ENCODE assay signal across 8 cellular contexts in genomic region chr2:71453404-71454220, GRCh38. TPM values are rescaled to one million over a fixed set of nuclear protein-coding genes. Genes with fewer than 3 reads are reported as not detected.
A peak's percentile ranks its signal among the peaks of the same experiment; 100 is the strongest.
DNase-seq lines count a peak whose midpoint lies in the region; ATAC-seq and TF ChIP-seq lines count a peak whose summit lies in the region.

DYSF (plus strand) TSS chr2:71453561.

- H3K27ac ChIP-seq in HL-60 (replicated peaks), result peak within 1 kb of the TSS; percentile 71
- peak within 1 kb of the TSS; percentile 88 to 93 for H3K27ac ChIP-seq in right atrium auricular region
- peak within 1 kb of the TSS; percentile 97 for H3K27ac ChIP-seq in psoas muscle

- DNase-seq in ACHN, result peak; percentile 55
- DNase-seq in HL-60 (ENCODE audit: low read depth in 1 of 2, low spot score in 1 of 2), result peak in 1 of 2 experiments; percentile 36
- DNase-seq in activated naive CD8-positive, alpha-beta T cell treated with anti-CD3 and anti-CD28 coated beads, Interleukin-2, amount 50 U/mL, for 24 hours, result no peak
- no peak for DNase-seq in right atrium auricular region (ENCODE audit: low spot score)
- peak; percentile 80 to 91 for DNase-seq in psoas muscle
- no peak for DNase-seq in OCI-M2 (lab: John Stamatoyannopoulos, UW; ENCODE audit: unreplicated experiment)
- no peak for DNase-seq in NCI-H524 treated with DMSO at 0.1 percent for 48 hours (lab: John Stamatoyannopoulos, UW)

- ATAC-seq in activated naive CD8-positive, alpha-beta T cell treated with anti-CD3 and anti-CD28 coated beads, Interleukin-2, amount 50 U/mL, for 24 hours, result no peak
- ATAC-seq in psoas muscle (peak; percentile 65 to 75 (median 73)), HG03097 (IDR thresholded peaks at IDR 0.05; ENCODE audit: low FRiP score, unreplicated experiment) (no peak)

- H3K4me3 ChIP-seq in HL-60 (replicated peaks; ENCODE audit: insufficient read depth, low read length), result peak within 1 kb of the TSS; percentile 37
- peak within 1 kb of the TSS; percentile 38 to 65 for H3K4me3 ChIP-seq in right atrium auricular region
- peak within 1 kb of the TSS; percentile 88 for H3K4me3 ChIP-seq in psoas muscle

- H3K9me3 Mint-ChIP-seq in activated naive CD8-positive, alpha-beta T cell treated with anti-CD3 and anti-CD28 coated beads, Interleukin-2, amount 50 U/mL, for 24 hours, result no peaks in the 10 kb centered on the region

- H3K4me3 Mint-ChIP-seq in activated naive CD8-positive, alpha-beta T cell treated with anti-CD3 and anti-CD28 coated beads, Interleukin-2, amount 50 U/mL, for 24 hours, result peak within 1 kb of the TSS; percentile 39

- WGBS in psoas muscle, 3 donors, result 1% methylated on average over 60 to 66 of the region's 66 CpGs

- TF ChIP-seq CTCF in HL-60 (IDR thresholded peaks at IDR 0.05; ENCODE audit: insufficient read depth, low read length), result no peak
- TF ChIP-seq CTCF in right atrium auricular region (IDR thresholded peaks at IDR 0.05), result no peak
- no peak for TF ChIP-seq CTCF in psoas muscle (IDR thresholded peaks at IDR 0.05)

- in situ Hi-C loops in ACHN (cut with HindIII; ENCODE audit: low pct_ligation_motif_present, low pct_unique_long_range_greater_than_20kb, low sequenced_read_pairs), result loop anchor here (10.0 kb wide), 1 partner anchor 61 kb away; no protein-coding TSS in a partner anchor

- H3K4me1 Mint-ChIP-seq in activated naive CD8-positive, alpha-beta T cell treated with anti-CD3 and anti-CD28 coated beads, Interleukin-2, amount 50 U/mL, for 24 hours, result peaks cover 20% of the 10 kb centered on the region

- H3K27me3 ChIP-seq in HL-60 (ENCODE audit: insufficient read depth, poor library complexity, severe bottlenecking), result no peaks in the 10 kb centered on the region
- no peaks in the 10 kb centered on the region for H3K27me3 ChIP-seq in right atrium auricular region
- H3K27me3 ChIP-seq in psoas muscle (ENCODE audit: insufficient read depth in 3 of 3, low read length in 2 of 3), result no peaks in the 10 kb centered on the region

- H3K36me3 ChIP-seq in right atrium auricular region (no peaks in the 10 kb centered on the region), psoas muscle (ENCODE audit: insufficient read depth in 1 of 2, low read depth in 1 of 2) (peaks cover 0 to 15% of the 10 kb centered on the region in 2 donors)

- no peak within 1 kb of the TSS for H3K27ac Mint-ChIP-seq in activated naive CD8-positive, alpha-beta T cell treated with anti-CD3 and anti-CD28 coated beads, Interleukin-2, amount 50 U/mL, for 24 hours

- H3K9me3 ChIP-seq in right atrium auricular region, result no peaks in the 10 kb centered on the region
- no peaks in the 10 kb centered on the region for H3K9me3 ChIP-seq in psoas muscle

- peaks cover 0 to 90% of the 10 kb centered on the region in 2 donors for H3K4me1 ChIP-seq in right atrium auricular region
- peaks cover 71% of the 10 kb centered on the region for H3K4me1 ChIP-seq in psoas muscle

- no peaks in the 10 kb centered on the region for H3K36me3 Mint-ChIP-seq in activated naive CD8-positive, alpha-beta T cell treated with anti-CD3 and anti-CD28 coated beads, Interleukin-2, amount 50 U/mL, for 24 hours (ENCODE audit: low read depth)

- intact Hi-C loops in psoas muscle (cut with DNase I), result no loop called here

- H3K27me3 Mint-ChIP-seq in activated naive CD8-positive, alpha-beta T cell treated with anti-CD3 and anti-CD28 coated beads, Interleukin-2, amount 50 U/mL, for 24 hours, result peaks cover 38% of the 10 kb centered on the region

RNA-seq across cellular contexts. Expression of gene DYSF, which starts in this region (rescaled TPM):
- total RNA-seq in right atrium auricular region (10 to 100 TPM; 31.3 to 52.1 TPM), psoas muscle (100 to 1,000 TPM; 109 to 208 (median 118) TPM)
- 10 to 100 TPM; 38.3 to 67.1 (median 55.8) TPM for polyA plus RNA-seq in psoas muscle

Comparison
In these comparisons a context has a peak if more than half of its experiments do, and no peak if none do; other contexts are left out.
1. DNase-seq: peak in ACHN (single experiment) and psoas muscle (2 of 2); none in activated naive CD8-positive, alpha-beta T cell treated with anti-CD3 and anti-CD28 coated beads, Interleukin-2, amount 50 U/mL, for 24 hours (single experiment), right atrium auricular region (single experiment), OCI-M2 (single experiment) and NCI-H524 treated with DMSO at 0.1 percent for 48 hours (single experiment).
2. H3K4me3 ChIP-seq: peak in every context shown above with its lines; median percentile 88 in psoas muscle; 52 in right atrium auricular region; 37 in HL-60.
3. ATAC-seq: peak in psoas muscle (4 of 4); none in activated naive CD8-positive, alpha-beta T cell treated with anti-CD3 and anti-CD28 coated beads, Interleukin-2, amount 50 U/mL, for 24 hours (single experiment) and HG03097 (single experiment).
4. Peak in every context shown above with its lines, with median percentiles within 50 percentile points of each other: H3K27ac ChIP-seq.